25 cellular contexts compared by ENCODE assay signal in the genomic region with DNA sequence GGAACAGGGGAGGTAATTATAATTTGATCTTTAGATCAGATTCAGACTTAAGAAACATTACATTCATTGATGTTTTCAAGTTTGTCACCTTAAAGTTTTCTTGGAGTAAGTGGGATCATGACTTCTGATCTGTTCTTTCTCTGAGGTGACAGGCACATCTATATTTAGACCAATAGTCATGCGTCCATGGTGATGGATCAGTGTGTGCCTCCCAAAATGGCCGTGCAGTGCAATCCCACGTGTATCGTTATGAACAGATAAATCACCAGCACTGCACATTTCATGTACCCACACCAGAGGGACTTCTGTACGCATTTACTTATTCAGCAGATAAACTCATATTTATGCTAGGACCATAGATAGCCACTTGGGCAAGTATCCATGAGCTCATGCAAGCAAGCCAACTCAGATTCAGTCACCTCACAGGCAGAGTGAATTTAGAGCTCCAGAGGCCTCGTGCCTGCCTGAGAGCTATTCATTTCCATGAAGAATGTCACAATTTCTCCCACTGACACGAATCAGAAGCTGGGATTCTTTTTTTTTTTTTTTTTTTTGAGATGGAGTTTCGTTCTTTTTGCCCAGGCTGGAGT. TPM values are rescaled to one million over a fixed set of nuclear protein-coding genes. Genes with fewer than 3 reads are reported as not detected.
DNase-seq lines count a peak whose midpoint lies in the region; ATAC-seq and TF ChIP-seq lines count a peak whose summit lies in the region.
"Had no signal": no experiment of that assay in that cellular context is flagged by ENCODE, and none has a peak within 500 bp of the region (broad histone marks: within the 10 kb centered on the region; RNA-seq: fewer than 3 reads in every experiment).

No MANE protein-coding gene starts in this region.

- H3K4me1 ChIP-seq in right cardiac atrium (ENCODE audit: control insufficient read depth, insufficient read depth, low read length): peaks cover 4% of the 10 kb centered on the region
- H3K4me1 ChIP-seq in suprapubic skin: peaks cover 16% of the 10 kb centered on the region

- no peak overlapping the region for H3K4me3 ChIP-seq in fibroblast of mammary gland (ENCODE audit: control insufficient read depth, low read depth, low read length)
- no peak overlapping the region for H3K4me3 ChIP-seq in right cardiac atrium (ENCODE audit: low read length)
- no peak overlapping the region for H3K4me3 ChIP-seq in suprapubic skin
- H3K4me3 ChIP-seq: SJSA1 had no signal

- TF ChIP-seq POLR2A in suprapubic skin (IDR thresholded peaks at IDR 0.05): no peak

- H3K27me3 ChIP-seq in right cardiac atrium (ENCODE audit: control insufficient read depth, insufficient read depth) (no peaks in the 10 kb centered on the region), suprapubic skin (no peaks in the 10 kb centered on the region)
- H3K27me3 ChIP-seq: SJSA1 had no signal

- ATAC-seq in Right ventricle myocardium inferior (peak; percentile 63), right cardiac atrium (peak; percentile 56 to 72)
- ATAC-seq: Panc1 had no signal

- TF ChIP-seq CTCF in fibroblast of mammary gland (conservative IDR thresholded peaks at IDR 0.05; ENCODE audit: control insufficient read depth, insufficient read depth, low read depth, low read length) (no peak), suprapubic skin (IDR thresholded peaks at IDR 0.05) (no peak)

- no peaks in the 10 kb centered on the region for H3K36me3 ChIP-seq in suprapubic skin
- H3K36me3 ChIP-seq: SJSA1 had no signal

- no peak for TF ChIP-seq EP300 in suprapubic skin (IDR thresholded peaks at IDR 0.05)

- DNase-seq in Right ventricle myocardium inferior (ENCODE audit: missing footprints) (no peak), cardiac septum (ENCODE audit: low spot score) (no peak), fibroblast of mammary gland (ENCODE audit: low read depth) (peak; percentile 32), right cardiac atrium (no peak), suprapubic skin (ENCODE audit: low spot score in 2 of 2) (no peak), AG20443 (ENCODE audit: low spot score) (no peak), hepatic stellate cell (ENCODE audit: low spot score) (no peak)
- no peak for DNase-seq in activated effector memory CD4-positive, alpha-beta T cell treated with Interleukin-2 at 50 U/mL for 16 hours
- DNase-seq: ACHN; C1 segment of cervical spinal cord; Calu3; CD8-positive, alpha-beta memory T cell; DMS153; GOT3; HCEC 1CT; NCI-H1105; NCI-H146; NCI-H2029; NCI-H226; NCI-H510A treated with DMSO at 0.1 percent for 48 hours; NCI-H774 had no signal

- intact Hi-C loops in Right ventricle myocardium inferior (cut with DNase I) (no loop called here), cardiac septum (cut with DNase I) (no loop called here), right cardiac atrium (cut with DNase I) (no loop called here)

- peak overlapping the region; percentile 9 for H3K27ac ChIP-seq in right cardiac atrium (ENCODE audit: low read length)
- H3K27ac ChIP-seq in suprapubic skin: peak overlapping the region; percentile 62
- H3K27ac ChIP-seq: 22Rv1, KMS-11, SJSA1 had no signal

- H3K9me3 ChIP-seq in right cardiac atrium (ENCODE audit: control insufficient read depth, low read length) (no peaks in the 10 kb centered on the region), suprapubic skin (no peaks in the 10 kb centered on the region)
- H3K9me3 ChIP-seq: SJSA1 had no signal

- 59% methylated on average over 8 of the region's 8 CpGs for WGBS in right cardiac atrium
- WGBS in suprapubic skin: 84% methylated on average over 8 of the region's 8 CpGs

RNA-seq across cellular contexts. Expression of gene WDR26, which starts 13.9 kb away (rescaled TPM):
- total RNA-seq in Right ventricle myocardium inferior: 55.4 TPM
- 61.8 TPM for total RNA-seq in cardiac septum
- total RNA-seq in right cardiac atrium: 10 to 100 TPM; 53.1 to 67.0 (median 60.8) TPM
- polyA plus RNA-seq in right cardiac atrium: 29.7 TPM
- 100 to 1,000 TPM in 3 of 4 donors, 10 to 100 TPM in 1; 92.4 to 174 (median 111) TPM for total RNA-seq in suprapubic skin
